In genomic region chr19:4374451-4375163, GRCh38 we compare ENCODE assay signal across 8 cellular contexts. TPM values are rescaled to one million over a fixed set of nuclear protein-coding genes. Genes with fewer than 3 reads are reported as not detected.
DNase-seq lines count a peak whose midpoint lies in the region; ATAC-seq, FAIRE-seq and TF ChIP-seq lines count a peak whose summit lies in the region.

No MANE protein-coding gene starts in this region.

- WGBS in lower leg skin, 2 donors, result 29 to 37% methylated on average over 22 to 24 of the region's 27 CpGs

- no peaks in the 10 kb centered on the region for H3K27me3 ChIP-seq in bronchial epithelial cell (ENCODE audit: control insufficient read depth, insufficient read depth, low read length)

- ATAC-seq in HG03521 (IDR thresholded peaks at IDR 0.05; ENCODE audit: unreplicated experiment) (no peak), GM21390 (IDR thresholded peaks at IDR 0.05; ENCODE audit: unreplicated experiment) (no peak)

- H3K36me3 ChIP-seq in bronchial epithelial cell (ENCODE audit: control insufficient read depth, insufficient read depth, low read length), result peaks cover 13% of the 10 kb centered on the region

- DNase-seq in DMS53 (lab: John Stamatoyannopoulos, UW) (peak; percentile 83), DMS53 treated with DMSO at 0.1 percent for 48 hours (lab: John Stamatoyannopoulos, UW; ENCODE audit: unreplicated experiment) (no peak), bronchial epithelial cell (ENCODE audit: low read depth) (peak; percentile 67), lower leg skin (ENCODE audit: low spot score in 2 of 2) (peak; percentile 77 to 96), ureter (ENCODE audit: low spot score) (peak; percentile 78), NCI-H345 (lab: John Stamatoyannopoulos, UW) (no peak)

- H3K4me3 ChIP-seq in bronchial epithelial cell (ENCODE audit: low read depth, low read length) (no peak overlapping the region), lower leg skin (ENCODE audit: low read depth, poor library complexity, severe bottlenecking) (no peak overlapping the region)

- TF ChIP-seq CTCF in bronchial epithelial cell (IDR thresholded peaks at IDR 0.05; ENCODE audit: insufficient read depth, low read length, severe bottlenecking) (no peak), lower leg skin (IDR thresholded peaks at IDR 0.05) (peak in 1 of 3 donors; percentile 8)

- TF ChIP-seq POLR2A in lower leg skin (IDR thresholded peaks at IDR 0.05), result no peak

- no peak for FAIRE-seq in bronchial epithelial cell (lab: Jason Lieb, UNC)

- intact Hi-C loops in lower leg skin (cut with DNase I; ENCODE audit: low total_unique reads), result no loop called here

RNA-seq across cellular contexts. Expression of gene SH3GL1, which starts 25.7 kb away (rescaled TPM):
- total RNA-seq in bronchial epithelial cell, result 23.4 and 55.3 TPM in 2 replicates
- total RNA-seq in lower leg skin, result 100 to 1,000 TPM; 109 to 117 (median 112) TPM
- 78.5 TPM for total RNA-seq in ureter

RNA-seq across cellular contexts. Expression of gene CHAF1A, which starts 27.8 kb away (rescaled TPM):
- total RNA-seq in bronchial epithelial cell, result 3.7 and 7.9 TPM in 2 replicates
- 10 to 100 TPM in 3 of 4 donors, 1 to 10 TPM in 1; 9.0 to 25.9 (median 12.6) TPM for total RNA-seq in lower leg skin
- total RNA-seq in ureter, result 23.0 TPM

RNA-seq across cellular contexts. Expression of gene MPND, which starts 31.2 kb away (rescaled TPM):
- total RNA-seq in bronchial epithelial cell (3.7 and 6.4 TPM in 2 replicates), lower leg skin (10 to 100 TPM in 1 of 4 donors, 1 to 10 TPM in 3; 4.4 to 10.6 (median 7.8) TPM), ureter (30.6 TPM)

RNA-seq across cellular contexts. Expression of gene STAP2, which starts 36.0 kb away (rescaled TPM):
- total RNA-seq in bronchial epithelial cell (83.2 and 132 TPM in 2 replicates), lower leg skin (100 to 1,000 TPM in 2 of 4 donors, 10 to 100 TPM in 2; 78.5 to 159 (median 122) TPM), ureter (66.8 TPM)

Comparison
In these comparisons a context has a peak if more than half of its experiments do, and no peak if none do; other contexts are left out.
1. DNase-seq: peak in DMS53 (single experiment), bronchial epithelial cell (single experiment), lower leg skin (2 of 2) and ureter (single experiment); none in DMS53 treated with DMSO at 0.1 percent for 48 hours (single experiment) and NCI-H345 (single experiment).